Comparison of ENCODE assay signal across 27 cellular contexts in the genomic region with DNA sequence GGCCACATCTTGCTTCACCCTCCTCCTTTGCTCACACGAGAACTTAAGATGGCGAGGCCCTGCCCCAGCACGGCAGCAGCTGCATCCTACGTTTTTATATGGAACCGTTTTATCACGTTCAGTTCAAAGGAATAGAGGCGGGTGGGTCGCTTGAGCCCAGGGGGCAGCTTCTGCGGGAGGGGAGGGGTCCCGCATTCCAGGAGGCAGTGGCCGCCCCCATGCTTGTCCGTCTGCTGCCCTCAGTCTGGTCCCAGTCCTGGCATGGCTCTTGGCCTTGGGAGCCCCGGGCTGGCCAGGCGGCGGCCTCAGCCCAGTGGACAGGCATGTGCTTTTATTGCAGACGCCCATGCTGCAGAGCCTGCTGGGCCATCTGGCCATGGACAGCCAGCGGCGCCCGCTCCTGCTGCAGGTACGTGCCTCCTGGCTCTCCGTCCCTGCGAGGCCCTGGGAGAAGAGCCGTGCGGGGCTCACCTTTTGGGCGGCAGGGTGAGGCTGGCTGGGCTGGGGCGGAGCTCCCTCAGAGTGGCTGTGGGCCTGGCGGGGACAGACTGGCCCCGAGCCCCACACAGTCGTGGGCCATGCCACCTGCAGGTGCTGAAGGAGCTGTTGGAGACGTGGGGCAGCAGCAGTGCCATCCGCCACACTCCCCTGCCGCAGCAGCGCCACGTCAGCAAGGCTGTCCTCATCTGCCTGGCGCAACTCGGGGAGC. TPM values are rescaled to one million over a fixed set of nuclear protein-coding genes. Genes with fewer than 3 reads are reported as not detected.
DNase-seq lines count a peak whose midpoint lies in the region; ATAC-seq, FAIRE-seq and TF ChIP-seq lines count a peak whose summit lies in the region.
"Had no signal": no experiment of that assay in that cellular context is flagged by ENCODE, and none has a peak within 500 bp of the region (broad histone marks: within the 10 kb centered on the region; RNA-seq: fewer than 3 reads in every experiment).

No MANE protein-coding gene starts in this region.

- H3K27me3 ChIP-seq in right cardiac atrium (ENCODE audit: control insufficient read depth, insufficient read depth): no peaks in the 10 kb centered on the region
- no peaks in the 10 kb centered on the region for H3K27me3 ChIP-seq in HepG2 (ENCODE audit: control insufficient read depth in 1 of 2, insufficient read depth in 2 of 2, low read length in 2 of 2)
- no peaks in the 10 kb centered on the region for H3K27me3 ChIP-seq in uterus
- H3K27me3 ChIP-seq: BE2C; BLaER1 treated with 17β-estradiol and CSF1 and Interleukin-3, amounts not matched to agents 10 nM and 100 nM had no signal

- CTCF ChIA-PET in HepG2 (lab: Yijun Ruan, JAX; ENCODE audit: low intra/inter-chr PET ratio, low total read pairs): no interaction called here

- in situ Hi-C loops in HepG2 (cut with HindIII; ENCODE audit: extremely low pct_ligation_motif_present, low pct_unique_long_range_greater_than_20kb): no loop called here

- H3K4me3 ChIP-seq in right cardiac atrium (ENCODE audit: low read length): no peak overlapping the region
- H3K4me3 ChIP-seq in HepG2 (replicated peaks in 1 of 3; ENCODE audit: insufficient read depth in 1 of 3, low read depth in 2 of 3, low read length in 3 of 3): no peak overlapping the region
- no peak overlapping the region for H3K4me3 ChIP-seq in uterus
- H3K4me3 ChIP-seq: A549; BLaER1 treated with 17β-estradiol and CSF1 and Interleukin-3, amounts not matched to agents 10 nM and 100 nM; GM12878; GM23248 had no signal

- H3K9me3 Mint-ChIP-seq in osteocyte (ENCODE audit: unreplicated experiment): no peaks in the 10 kb centered on the region
- H3K9me3 Mint-ChIP-seq: CD4-positive, alpha-beta T cell; CD8-positive, alpha-beta memory T cell had no signal

- peaks cover 2% of the 10 kb centered on the region for H3K4me1 Mint-ChIP-seq in osteocyte (ENCODE audit: unreplicated experiment)
- H3K4me1 Mint-ChIP-seq: CD14-positive monocyte had no signal

- ATAC-seq in right cardiac atrium (no peak), HepG2 (no peak)
- ATAC-seq: A549, GM12878 had no signal

- no peak for TF ChIP-seq RAD21 in HepG2 (CRISPR knock-in tag; IDR thresholded peaks at IDR 0.05)

- WGBS in right cardiac atrium: 92% methylated on average over 36 of the region's 36 CpGs
- 98% methylated on average over 14 of the region's 36 CpGs for WGBS in HepG2 (ENCODE audit: low lambda C conversion rate)

- BruUV-seq in HepG2 (replicated peaks; lab: Mats Ljungman, UMichigan): no TSS peak

- H3K4me3 Mint-ChIP-seq in osteocyte (ENCODE audit: unreplicated experiment): no peak overlapping the region
- H3K4me3 Mint-ChIP-seq: CD14-positive monocyte; CD4-positive, alpha-beta T cell; CD8-positive, alpha-beta memory T cell had no signal

- H3K36me3 ChIP-seq in HepG2 (replicated peaks in 1 of 2; ENCODE audit: control insufficient read depth in 1 of 2, insufficient read depth in 2 of 2, low read length in 2 of 2): peaks cover 9 to 35% of the 10 kb centered on the region in 2 experiments; a peak in 2 of 5 replicates
- H3K36me3 ChIP-seq in uterus: no peaks in the 10 kb centered on the region

- no peak overlapping the region for H3K4me2 ChIP-seq in HepG2 (ENCODE audit: low read depth, low read length)
- H3K4me2 ChIP-seq: A549; BLaER1 treated with 17β-estradiol and CSF1 and Interleukin-3, amounts not matched to agents 10 nM and 100 nM had no signal

- peak in 2 of 3 donors; percentile 35 to 59 for DNase-seq in right cardiac atrium
- no peak for DNase-seq in cardiac septum (ENCODE audit: low spot score)
- no peak for DNase-seq in HepG2 (ENCODE audit: low spot score)
- DNase-seq in osteocyte (ENCODE audit: extremely low spot score, unreplicated experiment): peak; percentile 84
- no peak for DNase-seq in NCI-H748 treated with DMSO at 0.1 percent for 48 hours (lab: John Stamatoyannopoulos, UW)
- no peak for DNase-seq in effector CD8-positive, alpha-beta T cell (lab: John Stamatoyannopoulos, UW)
- DNase-seq in uterus: no peak
- DNase-seq: 8988T; ACHN; AML-193; BE2C; CD4-positive, alpha-beta T cell; CD8-positive, alpha-beta memory T cell; DMS 273 treated with DMSO at 0.1 percent for 48 hours; DMS79; EL; GDM1; GM23248; H7; HCEC 1CT had no signal

- no peak for TF ChIP-seq EP300 in HepG2 (IDR thresholded peaks at IDR 0.05; ENCODE audit: low read depth in 2 of 2, low read length in 2 of 2)
- TF ChIP-seq EP300 in HepG2 (CRISPR knock-in tag; IDR thresholded peaks at IDR 0.05; ENCODE audit: borderline replicate concordance): no peak

- no peak overlapping the region for H3K27ac ChIP-seq in right cardiac atrium (ENCODE audit: low read length)
- H3K27ac ChIP-seq in HepG2 (ENCODE audit: extremely low read length, insufficient read depth, low read length): no peak overlapping the region
- H3K27ac ChIP-seq in uterus: no peak overlapping the region
- H3K27ac ChIP-seq: A549; BLaER1 treated with 17β-estradiol and CSF1 and Interleukin-3, amounts not matched to agents 10 nM and 100 nM; GM23248 had no signal

- H3K79me2 ChIP-seq in HepG2 (ENCODE audit: insufficient read depth, low read length): no peaks in the 10 kb centered on the region

- H4K20me1 ChIP-seq in HepG2 (ENCODE audit: insufficient read depth, low read length): no peaks in the 10 kb centered on the region

- no peak overlapping the region for H3K9ac ChIP-seq in HepG2 (ENCODE audit: insufficient read depth, low read depth, low read length)
- H3K9ac ChIP-seq: BLaER1 treated with 17β-estradiol and CSF1 and Interleukin-3, amounts not matched to agents 10 nM and 100 nM; GM23248 had no signal

- TF ChIP-seq CTCF in HepG2 (CRISPR knock-in tag; IDR thresholded peaks at IDR 0.05): no peak
- TF ChIP-seq CTCF in osteocyte (IDR thresholded peaks at IDR 0.05): no peak
- TF ChIP-seq CTCF in uterus (IDR thresholded peaks at IDR 0.05): no peak

- H3K4me1 ChIP-seq in right cardiac atrium (ENCODE audit: control insufficient read depth, insufficient read depth, low read length) (no peaks in the 10 kb centered on the region), HepG2 (ENCODE audit: insufficient read depth, low read length) (peaks cover 2% of the 10 kb centered on the region; the same call in 1 of the 2 replicates), uterus (no peaks in the 10 kb centered on the region)
- H3K4me1 ChIP-seq: A549, BE2C had no signal

- no peak for TF ChIP-seq POLR2A in HepG2 (IDR thresholded peaks at IDR 0.05; ENCODE audit: insufficient read depth in 1 of 2, low read depth in 2 of 2, low read length in 2 of 2)
- no peak for TF ChIP-seq POLR2A in uterus (IDR thresholded peaks at IDR 0.05)

- FAIRE-seq in HepG2 (lab: Jason Lieb, UNC): no peak
- FAIRE-seq: A549, D721Med, GM12878, GM19239, H1 had no signal

- H3K27me3 Mint-ChIP-seq in osteocyte (ENCODE audit: unreplicated experiment): no peaks in the 10 kb centered on the region
- H3K27me3 Mint-ChIP-seq: CD4-positive, alpha-beta T cell; CD8-positive, alpha-beta memory T cell had no signal

- no peaks in the 10 kb centered on the region for H3K9me3 ChIP-seq in right cardiac atrium (ENCODE audit: control insufficient read depth, low read length)
- H3K9me3 ChIP-seq in HepG2 (ENCODE audit: low read length): no peaks in the 10 kb centered on the region
- H3K9me3 ChIP-seq in uterus: no peaks in the 10 kb centered on the region
- H3K9me3 ChIP-seq: A549; BE2C; BLaER1 treated with 17β-estradiol and CSF1 and Interleukin-3, amounts not matched to agents 10 nM and 100 nM had no signal

- intact Hi-C loops in right cardiac atrium (cut with DNase I) (loop anchor here in 1 of 4 donors (10.0 kb wide), 1 partner anchor 65 kb away; no protein-coding TSS in a partner anchor), cardiac septum (cut with DNase I) (loop anchor here (5.0 to 10.0 kb wide), 2 partner anchors 67 to 115 kb away; a partner anchor contains a TSS), HepG2 (cut with micrococcal nuclease; ENCODE audit: unreplicated experiment) (no loop called here), uterus (cut with DNase I; ENCODE audit: low total_unique reads) (no loop called here)

- no peak overlapping the region for H3K27ac Mint-ChIP-seq in osteocyte (ENCODE audit: unreplicated experiment)
- H3K27ac Mint-ChIP-seq: CD4-positive, alpha-beta T cell; CD8-positive, alpha-beta memory T cell had no signal

- H2AFZ ChIP-seq in HepG2 (ENCODE audit: low read length): no peak overlapping the region
- H2AFZ ChIP-seq: GM23248 had no signal

- peaks cover 13% of the 10 kb centered on the region for H3K36me3 Mint-ChIP-seq in osteocyte (ENCODE audit: unreplicated experiment)

- POLR2A ChIA-PET in HepG2 (lab: Yijun Ruan, JAX): no interaction called here

RNA-seq across cellular contexts. Expression of a gene that starts 6.8 kb away (rescaled TPM):
- total RNA-seq in right cardiac atrium (10 to 100 TPM; 21.2 to 29.2 (median 23.2) TPM), cardiac septum (17.7 TPM), HepG2 (2016; rRNA removed; fragmentation: Illumina TruSeq; extraction: Trizol) (8.9 and 17.9 TPM in 2 replicates), osteocyte (35.7 and 37.8 TPM in 2 replicates), uterus (10 to 100 TPM in 3 of 4 donors, 1 to 10 TPM in 1; 4.9 to 59.1 (median 39.0) TPM)
- polyA plus RNA-seq in right cardiac atrium (24.6 TPM), HepG2 (2011; rRNA removed) (10.1 and 12.5 TPM in 2 replicates)
- total RNA-seq in HepG2 (2016; cell fraction: cytosol; rRNA removed; fragmentation: Illumina TruSeq; extraction: Trizol; ENCODE audit: low read depth): 4.6 and 5.6 TPM in 2 replicates
- total RNA-seq in HepG2 (2016; cell fraction: insoluble cytoplasmic fraction; rRNA removed; fragmentation: Illumina TruSeq; extraction: Trizol): 8.4 and 19.3 TPM in 2 replicates
- total RNA-seq in HepG2 (2016; cell fraction: membrane; rRNA removed; fragmentation: Illumina TruSeq; extraction: Trizol): 5.9 and 7.0 TPM in 2 replicates
- total RNA-seq in HepG2 (2016; cell fraction: nucleus; rRNA removed; fragmentation: Illumina TruSeq; extraction: Trizol): 21.0 and 26.7 TPM in 2 replicates
- polyA plus RNA-seq in HepG2 (2011; cell fraction: cytosol; rRNA removed): 4.0 and 7.4 TPM in 2 replicates
- 188 and 244 TPM in 2 replicates for polyA plus RNA-seq in HepG2 (2011; cell fraction: nucleus; rRNA removed)
- polyA plus RNA-seq in HepG2 (2012): 11.3 and 13.8 TPM in 2 replicates
- 1.7 and 2.3 TPM in 2 replicates for polyA plus RNA-seq in HepG2 (2016; cell fraction: cytosol; fragmentation: Illumina TruSeq; extraction: Trizol; ENCODE audit: low read depth)
- 9.6 and 13.7 TPM in 2 replicates for polyA plus RNA-seq in HepG2 (2016; cell fraction: insoluble cytoplasmic fraction; fragmentation: Illumina TruSeq; extraction: Trizol; ENCODE audit: low read depth)
- 2.9 and 3.2 TPM in 2 replicates for polyA plus RNA-seq in HepG2 (2016; cell fraction: membrane; fragmentation: Illumina TruSeq; extraction: Trizol; ENCODE audit: low read depth)
- polyA plus RNA-seq in HepG2 (2016; cell fraction: nucleus; fragmentation: Illumina TruSeq; extraction: Trizol; ENCODE audit: insufficient read depth, low read depth): 87.0 and 87.4 TPM in 2 replicates
- 11.5 and 12.7 TPM in 2 replicates for polyA minus RNA-seq in HepG2 (2011; rRNA and poly(A)+ RNA removed; ENCODE audit: low replicate concordance)
- 6.3 and 9.0 TPM in 2 replicates for polyA minus RNA-seq in HepG2 (2011; cell fraction: cytosol; rRNA and poly(A)+ RNA removed)
- polyA minus RNA-seq in HepG2 (2011; cell fraction: nucleus; rRNA and poly(A)+ RNA removed): 18.6 and 19.7 TPM in 2 replicates

RNA-seq across cellular contexts. Expression of a gene that starts 11.2 kb away (rescaled TPM):
- under 1 TPM in 2 of 4 donors, not detected in 2; 0.18 to 0.28 TPM for total RNA-seq in right cardiac atrium
- 0.09 TPM for polyA plus RNA-seq in right cardiac atrium
- not detected for total RNA-seq in cardiac septum
- total RNA-seq in HepG2 (2016; rRNA removed; fragmentation: Illumina TruSeq; extraction: Trizol): not detected in 2 replicates
- total RNA-seq in HepG2 (2016; cell fraction: cytosol; rRNA removed; fragmentation: Illumina TruSeq; extraction: Trizol; ENCODE audit: low read depth): not detected in 2 replicates
- not detected in 2 replicates for total RNA-seq in HepG2 (2016; cell fraction: insoluble cytoplasmic fraction; rRNA removed; fragmentation: Illumina TruSeq; extraction: Trizol)
- not detected in 2 replicates for total RNA-seq in HepG2 (2016; cell fraction: membrane; rRNA removed; fragmentation: Illumina TruSeq; extraction: Trizol)
- total RNA-seq in HepG2 (2016; cell fraction: nucleus; rRNA removed; fragmentation: Illumina TruSeq; extraction: Trizol): not detected in 2 replicates
- polyA plus RNA-seq in HepG2 (2011; rRNA removed): 0.04 TPM in 1 of 2 replicates, not detected in the other
- 0.04 TPM in 1 of 2 replicates, not detected in the other for polyA plus RNA-seq in HepG2 (2011; cell fraction: cytosol; rRNA removed)
- polyA plus RNA-seq in HepG2 (2011; cell fraction: nucleus; rRNA removed): not detected in 2 replicates
- polyA plus RNA-seq in HepG2 (2012): not detected in 2 replicates
- polyA plus RNA-seq in HepG2 (2016; cell fraction: cytosol; fragmentation: Illumina TruSeq; extraction: Trizol; ENCODE audit: low read depth): not detected in 2 replicates
- polyA plus RNA-seq in HepG2 (2016; cell fraction: insoluble cytoplasmic fraction; fragmentation: Illumina TruSeq; extraction: Trizol; ENCODE audit: low read depth): not detected in 2 replicates
- polyA plus RNA-seq in HepG2 (2016; cell fraction: membrane; fragmentation: Illumina TruSeq; extraction: Trizol; ENCODE audit: low read depth): not detected in 2 replicates
- polyA plus RNA-seq in HepG2 (2016; cell fraction: nucleus; fragmentation: Illumina TruSeq; extraction: Trizol; ENCODE audit: insufficient read depth, low read depth): not detected in 2 replicates
- not detected in 2 replicates for polyA minus RNA-seq in HepG2 (2011; rRNA and poly(A)+ RNA removed; ENCODE audit: low replicate concordance)
- polyA minus RNA-seq in HepG2 (2011; cell fraction: cytosol; rRNA and poly(A)+ RNA removed): not detected in 2 replicates
- polyA minus RNA-seq in HepG2 (2011; cell fraction: nucleus; rRNA and poly(A)+ RNA removed): not detected in 2 replicates
- not detected in 2 replicates for total RNA-seq in osteocyte
- under 1 TPM in 2 of 4 donors, not detected in 2; 0.28 to 0.52 TPM for total RNA-seq in uterus
- total RNA-seq: CD4-positive, alpha-beta T cell; CD8-positive, alpha-beta memory T cell; GM12878; GM23248; H1; H7 had no signal
- polyA plus RNA-seq: A549; CD14-positive monocyte; CD8-positive, alpha-beta memory T cell; GM12878; GM23248; H1 had no signal

RNA-seq across cellular contexts. Expression of a gene that starts 25.1 kb away (rescaled TPM):
- total RNA-seq in right cardiac atrium (10 to 100 TPM; 32.9 to 54.8 (median 49.0) TPM), cardiac septum (39.8 TPM), HepG2 (2016; rRNA removed; fragmentation: Illumina TruSeq; extraction: Trizol) (9.8 and 25.1 TPM in 2 replicates), osteocyte (177 and 179 TPM in 2 replicates), uterus (100 to 1,000 TPM in 1 of 4 donors, 10 to 100 TPM in 3; 21.5 to 145 (median 57.2) TPM)
- polyA plus RNA-seq in right cardiac atrium (35.7 TPM), HepG2 (2011; rRNA removed) (24.6 and 33.6 TPM in 2 replicates)
- total RNA-seq in HepG2 (2016; cell fraction: cytosol; rRNA removed; fragmentation: Illumina TruSeq; extraction: Trizol; ENCODE audit: low read depth): 8.5 and 9.5 TPM in 2 replicates
- 6.2 and 24.1 TPM in 2 replicates for total RNA-seq in HepG2 (2016; cell fraction: insoluble cytoplasmic fraction; rRNA removed; fragmentation: Illumina TruSeq; extraction: Trizol)
- 6.7 and 7.5 TPM in 2 replicates for total RNA-seq in HepG2 (2016; cell fraction: membrane; rRNA removed; fragmentation: Illumina TruSeq; extraction: Trizol)
- total RNA-seq in HepG2 (2016; cell fraction: nucleus; rRNA removed; fragmentation: Illumina TruSeq; extraction: Trizol): 22.9 and 27.4 TPM in 2 replicates
- 11.6 and 26.3 TPM in 2 replicates for polyA plus RNA-seq in HepG2 (2011; cell fraction: cytosol; rRNA removed)
- 413 and 489 TPM in 2 replicates for polyA plus RNA-seq in HepG2 (2011; cell fraction: nucleus; rRNA removed)
- polyA plus RNA-seq in HepG2 (2012): 30.8 and 56.7 TPM in 2 replicates
- 1.7 and 1.8 TPM in 2 replicates for polyA plus RNA-seq in HepG2 (2016; cell fraction: cytosol; fragmentation: Illumina TruSeq; extraction: Trizol; ENCODE audit: low read depth)
- polyA plus RNA-seq in HepG2 (2016; cell fraction: insoluble cytoplasmic fraction; fragmentation: Illumina TruSeq; extraction: Trizol; ENCODE audit: low read depth): 6.7 and 9.1 TPM in 2 replicates
- 3.8 and 6.1 TPM in 2 replicates for polyA plus RNA-seq in HepG2 (2016; cell fraction: membrane; fragmentation: Illumina TruSeq; extraction: Trizol; ENCODE audit: low read depth)
- 78.0 and 79.0 TPM in 2 replicates for polyA plus RNA-seq in HepG2 (2016; cell fraction: nucleus; fragmentation: Illumina TruSeq; extraction: Trizol; ENCODE audit: insufficient read depth, low read depth)
- 47.8 and 83.3 TPM in 2 replicates for polyA minus RNA-seq in HepG2 (2011; rRNA and poly(A)+ RNA removed; ENCODE audit: low replicate concordance)
- 15.7 and 20.3 TPM in 2 replicates for polyA minus RNA-seq in HepG2 (2011; cell fraction: cytosol; rRNA and poly(A)+ RNA removed)
- 46.9 and 49.4 TPM in 2 replicates for polyA minus RNA-seq in HepG2 (2011; cell fraction: nucleus; rRNA and poly(A)+ RNA removed)

RNA-seq across cellular contexts. Expression of a gene that starts 33.6 kb away (rescaled TPM):
- total RNA-seq in right cardiac atrium: 10 to 100 TPM; 19.0 to 22.1 (median 20.9) TPM
- 32.2 TPM for polyA plus RNA-seq in right cardiac atrium
- 19.8 TPM for total RNA-seq in cardiac septum
- total RNA-seq in HepG2 (2016; rRNA removed; fragmentation: Illumina TruSeq; extraction: Trizol): not detected in 2 replicates
- not detected in 2 replicates for total RNA-seq in HepG2 (2016; cell fraction: cytosol; rRNA removed; fragmentation: Illumina TruSeq; extraction: Trizol; ENCODE audit: low read depth)
- total RNA-seq in HepG2 (2016; cell fraction: insoluble cytoplasmic fraction; rRNA removed; fragmentation: Illumina TruSeq; extraction: Trizol): not detected in 2 replicates
- total RNA-seq in HepG2 (2016; cell fraction: membrane; rRNA removed; fragmentation: Illumina TruSeq; extraction: Trizol): not detected in 2 replicates
- not detected in 2 replicates for total RNA-seq in HepG2 (2016; cell fraction: nucleus; rRNA removed; fragmentation: Illumina TruSeq; extraction: Trizol)
- polyA plus RNA-seq in HepG2 (2011; rRNA removed): not detected in 2 replicates
- polyA plus RNA-seq in HepG2 (2011; cell fraction: cytosol; rRNA removed): not detected in 2 replicates
- not detected in 2 replicates for polyA plus RNA-seq in HepG2 (2011; cell fraction: nucleus; rRNA removed)
- polyA plus RNA-seq in HepG2 (2012): not detected in 2 replicates
- polyA plus RNA-seq in HepG2 (2016; cell fraction: cytosol; fragmentation: Illumina TruSeq; extraction: Trizol; ENCODE audit: low read depth): not detected in 2 replicates
- not detected in 2 replicates for polyA plus RNA-seq in HepG2 (2016; cell fraction: insoluble cytoplasmic fraction; fragmentation: Illumina TruSeq; extraction: Trizol; ENCODE audit: low read depth)
- polyA plus RNA-seq in HepG2 (2016; cell fraction: membrane; fragmentation: Illumina TruSeq; extraction: Trizol; ENCODE audit: low read depth): not detected in 2 replicates
- not detected in 2 replicates for polyA plus RNA-seq in HepG2 (2016; cell fraction: nucleus; fragmentation: Illumina TruSeq; extraction: Trizol; ENCODE audit: insufficient read depth, low read depth)
- not detected in 2 replicates for polyA minus RNA-seq in HepG2 (2011; rRNA and poly(A)+ RNA removed; ENCODE audit: low replicate concordance)
- not detected in 2 replicates for polyA minus RNA-seq in HepG2 (2011; cell fraction: cytosol; rRNA and poly(A)+ RNA removed)
- polyA minus RNA-seq in HepG2 (2011; cell fraction: nucleus; rRNA and poly(A)+ RNA removed): not detected in 2 replicates
- total RNA-seq in osteocyte: 13.5 and 14.5 TPM in 2 replicates
- 10 to 100 TPM; 24.8 to 45.3 (median 39.3) TPM for total RNA-seq in uterus
- total RNA-seq: H1 had no signal
- polyA plus RNA-seq: A549, H1 had no signal

RNA-seq across cellular contexts. Expression of a gene that starts 55.6 kb away (rescaled TPM):
- total RNA-seq in right cardiac atrium (1 to 10 TPM in 2 of 4 donors, under 1 TPM in 2; 0.39 to 1.8 (median 0.89) TPM), cardiac septum (0.94 TPM), HepG2 (2016; rRNA removed; fragmentation: Illumina TruSeq; extraction: Trizol) (1.5 and 1.8 TPM in 2 replicates), osteocyte (1.0 and 2.5 TPM in 2 replicates), uterus (1 to 10 TPM in 1 of 4 donors, under 1 TPM in 2, not detected in 1; 0.48 to 5.3 (median 0.51) TPM)
- polyA plus RNA-seq in right cardiac atrium (0.50 TPM), HepG2 (2011; rRNA removed) (0.84 and 0.92 TPM in 2 replicates)
- total RNA-seq in HepG2 (2016; cell fraction: cytosol; rRNA removed; fragmentation: Illumina TruSeq; extraction: Trizol; ENCODE audit: low read depth): 0.61 and 0.79 TPM in 2 replicates
- 1.4 and 1.7 TPM in 2 replicates for total RNA-seq in HepG2 (2016; cell fraction: insoluble cytoplasmic fraction; rRNA removed; fragmentation: Illumina TruSeq; extraction: Trizol)
- total RNA-seq in HepG2 (2016; cell fraction: membrane; rRNA removed; fragmentation: Illumina TruSeq; extraction: Trizol): 0.83 and 1.1 TPM in 2 replicates
- 0.31 TPM in 1 of 2 replicates, not detected in the other for total RNA-seq in HepG2 (2016; cell fraction: nucleus; rRNA removed; fragmentation: Illumina TruSeq; extraction: Trizol)
- 0.24 and 0.56 TPM in 2 replicates for polyA plus RNA-seq in HepG2 (2011; cell fraction: cytosol; rRNA removed)
- polyA plus RNA-seq in HepG2 (2011; cell fraction: nucleus; rRNA removed): 2.1 and 2.4 TPM in 2 replicates
- 0.48 and 1.2 TPM in 2 replicates for polyA plus RNA-seq in HepG2 (2012)
- 0.92 and 1.0 TPM in 2 replicates for polyA plus RNA-seq in HepG2 (2016; cell fraction: cytosol; fragmentation: Illumina TruSeq; extraction: Trizol; ENCODE audit: low read depth)
- polyA plus RNA-seq in HepG2 (2016; cell fraction: insoluble cytoplasmic fraction; fragmentation: Illumina TruSeq; extraction: Trizol; ENCODE audit: low read depth): 0.65 and 1.6 TPM in 2 replicates
- polyA plus RNA-seq in HepG2 (2016; cell fraction: membrane; fragmentation: Illumina TruSeq; extraction: Trizol; ENCODE audit: low read depth): 0.45 and 0.71 TPM in 2 replicates
- 2.3 and 3.5 TPM in 2 replicates for polyA plus RNA-seq in HepG2 (2016; cell fraction: nucleus; fragmentation: Illumina TruSeq; extraction: Trizol; ENCODE audit: insufficient read depth, low read depth)
- not detected in 2 replicates for polyA minus RNA-seq in HepG2 (2011; rRNA and poly(A)+ RNA removed; ENCODE audit: low replicate concordance)
- polyA minus RNA-seq in HepG2 (2011; cell fraction: cytosol; rRNA and poly(A)+ RNA removed): not detected in 2 replicates
- 0.12 and 0.26 TPM in 2 replicates for polyA minus RNA-seq in HepG2 (2011; cell fraction: nucleus; rRNA and poly(A)+ RNA removed)
- total RNA-seq: GM23248, H7 had no signal
- polyA plus RNA-seq: CD14-positive monocyte; CD8-positive, alpha-beta memory T cell had no signal

Comparison
In these comparisons a context has a peak if more than half of its experiments do, and no peak if none do; other contexts are left out.
1. DNase-seq: peak in right cardiac atrium (2 of 3) and osteocyte (single experiment); none in cardiac septum (single experiment), HepG2 (single experiment), NCI-H748 treated with DMSO at 0.1 percent for 48 hours (single experiment), effector CD8-positive, alpha-beta T cell (single experiment) and uterus (0 of 2).